Comparison of ENCODE assay signal across 8 cellular contexts in genomic region chr11:118914178-118914918, GRCh38. TPM values are rescaled to one million over a fixed set of nuclear protein-coding genes. Genes with fewer than 3 reads are reported as not detected.
DNase-seq lines count a peak whose midpoint lies in the region; ATAC-seq and TF ChIP-seq lines count a peak whose summit lies in the region.

No MANE protein-coding gene starts in this region.

- H3K9me3 ChIP-seq in Peyer's patch: no peaks in the 10 kb centered on the region
- H3K9me3 ChIP-seq in adrenal gland (replicated peaks in 1 of 3): no peaks in the 10 kb centered on the region
- H3K9me3 ChIP-seq in liver (ENCODE audit: control insufficient read depth in 4 of 4, low read length in 3 of 4): no peaks in the 10 kb centered on the region

- intact Hi-C loops in adrenal gland (cut with DNase I): no loop called here

- DNase-seq in Peyer's patch (peak; percentile 58 to 93 (median 90)), adrenal gland (peak in 4 of 7 donors; percentile 35 to 48 (median 46)), NCI-H1694 (lab: John Stamatoyannopoulos, UW) (no peak), GM10248 (ENCODE audit: extremely low spot score) (no peak)

- ATAC-seq in GM18909 (IDR thresholded peaks at IDR 0.05; ENCODE audit: poor library complexity, unreplicated experiment) (peak; percentile 44), GM19397 (IDR thresholded peaks at IDR 0.05; ENCODE audit: unreplicated experiment) (no peak)

- H3K36me3 Mint-ChIP-seq in stimulated activated naive CD8-positive, alpha-beta T cell treated with anti-CD3 and anti-CD28 coated beads, Interleukin-15, Interleukin-2, amounts not matched to agents 100 ng/mL and 50 ng/mL, for 24 hours (ENCODE audit: low read depth): no peaks in the 10 kb centered on the region

- peak overlapping the region in 1 of 4 donors; percentile 18 for H3K4me3 ChIP-seq in Peyer's patch
- H3K4me3 ChIP-seq in adrenal gland: peak overlapping the region in 1 of 4 donors; percentile 6
- H3K4me3 ChIP-seq in liver (ENCODE audit: low read depth in 1 of 3, low read length in 3 of 3): no peak overlapping the region

- WGBS in adrenal gland, 4 donors: 18 to 39% (median 30%) methylated on average over 4 to 15 of the region's 15 CpGs
- WGBS in liver: 52% methylated on average over 15 of the region's 15 CpGs

- peak overlapping the region; percentile 99 for H3K27ac Mint-ChIP-seq in stimulated activated naive CD8-positive, alpha-beta T cell treated with anti-CD3 and anti-CD28 coated beads, Interleukin-15, Interleukin-2, amounts not matched to agents 100 ng/mL and 50 ng/mL, for 24 hours

- H3K27me3 ChIP-seq in Peyer's patch (no peaks in the 10 kb centered on the region), adrenal gland (no peaks in the 10 kb centered on the region), liver (ENCODE audit: control insufficient read depth in 4 of 4, insufficient read depth in 4 of 4, low read length in 3 of 4) (no peaks in the 10 kb centered on the region)

- peaks cover 27 to 100% (median 74%) of the 10 kb centered on the region in 4 donors for H3K4me1 ChIP-seq in Peyer's patch
- H3K4me1 ChIP-seq in adrenal gland (replicated peaks in 1 of 2): peaks cover 97 to 98% of the 10 kb centered on the region in 2 donors
- peaks cover 36 to 94% (median 65%) of the 10 kb centered on the region in 4 donors for H3K4me1 ChIP-seq in liver (ENCODE audit: control insufficient read depth in 4 of 4, insufficient read depth in 4 of 4, low read length in 3 of 4)

- H3K27ac ChIP-seq in Peyer's patch: peak overlapping the region; percentile 89 to 99 (median 96)
- H3K27ac ChIP-seq in adrenal gland: peak overlapping the region; percentile 43 to 98 (median 92)
- H3K27ac ChIP-seq in liver (ENCODE audit: low read depth in 1 of 2, low read length in 2 of 2): peak overlapping the region; percentile 75 to 76

- POLR2A ChIA-PET in GM10248 (lab: Yijun Ruan, JAX): interaction anchor here (1.1 kb wide), 1 partner anchor 12 kb away, joined by 3 read pairs; the partner anchor contains the start of gene BCL9L

- no peak overlapping the region for H3K9ac ChIP-seq in liver (ENCODE audit: low read depth in 1 of 2, low read length in 2 of 2)

- peak overlapping the region; percentile 69 for H3K4me3 Mint-ChIP-seq in stimulated activated naive CD8-positive, alpha-beta T cell treated with anti-CD3 and anti-CD28 coated beads, Interleukin-15, Interleukin-2, amounts not matched to agents 100 ng/mL and 50 ng/mL, for 24 hours

- H3K36me3 ChIP-seq in Peyer's patch (no peaks in the 10 kb centered on the region), adrenal gland (replicated peaks in 1 of 2) (no peaks in the 10 kb centered on the region), liver (ENCODE audit: control insufficient read depth in 4 of 4, insufficient read depth in 3 of 4, low read depth in 1 of 4, low read length in 3 of 4) (no peaks in the 10 kb centered on the region)

- TF ChIP-seq POLR2A in Peyer's patch (IDR thresholded peaks at IDR 0.05) (no peak), adrenal gland (IDR thresholded peaks at IDR 0.05) (no peak)

- TF ChIP-seq CTCF in Peyer's patch (IDR thresholded peaks at IDR 0.05) (no peak), adrenal gland (IDR thresholded peaks at IDR 0.05) (no peak), liver (IDR thresholded peaks at IDR 0.05; ENCODE audit: low read depth, low read length, missing input control) (no peak), GM10248 (IDR thresholded peaks at IDR 0.05; ENCODE audit: control extremely low read depth, extremely low read depth, low read depth, missing control alignments) (no peak)

- peaks cover 89% of the 10 kb centered on the region for H3K4me1 Mint-ChIP-seq in stimulated activated naive CD8-positive, alpha-beta T cell treated with anti-CD3 and anti-CD28 coated beads, Interleukin-15, Interleukin-2, amounts not matched to agents 100 ng/mL and 50 ng/mL, for 24 hours (ENCODE audit: low read depth)

- CTCF ChIA-PET in GM10248 (lab: Yijun Ruan, JAX): interaction anchor here (0.8 to 8.7 kb wide), 9 partner anchors 8 to 225 kb away, joined by 3 to 53 read pairs (median 6); no protein-coding TSS in a partner anchor

- no peak for TF ChIP-seq RAD21 in liver (IDR thresholded peaks at IDR 0.05)

- H3K27me3 Mint-ChIP-seq in stimulated activated naive CD8-positive, alpha-beta T cell treated with anti-CD3 and anti-CD28 coated beads, Interleukin-15, Interleukin-2, amounts not matched to agents 100 ng/mL and 50 ng/mL, for 24 hours: no peaks in the 10 kb centered on the region

- no peaks in the 10 kb centered on the region for H3K9me3 Mint-ChIP-seq in stimulated activated naive CD8-positive, alpha-beta T cell treated with anti-CD3 and anti-CD28 coated beads, Interleukin-15, Interleukin-2, amounts not matched to agents 100 ng/mL and 50 ng/mL, for 24 hours

TF ChIP-seq in liver, 16 proteins besides CTCF, POLR2A, EP300 and RAD21:
- TF ChIP-seq RXRA (IDR thresholded peaks at IDR 0.05) (peak in 1 of 2 donors; percentile 13), HNF4G (IDR thresholded peaks at IDR 0.05) (no peak)
TF ChIP-seq in liver: peak in this region for 1.

RNA-seq across cellular contexts. Expression of gene BCL9L, which starts 11.4 kb away (rescaled TPM):
- total RNA-seq in Peyer's patch (10 to 100 TPM; 26.4 to 51.3 (median 34.1) TPM), adrenal gland (100 to 1,000 TPM in 2 of 8 donors, 10 to 100 TPM in 6; 32.2 to 108 (median 60.5) TPM), liver (10 to 100 TPM in 1 of 2 donors, 1 to 10 TPM in 1; 6.1 to 10.2 TPM)
- polyA plus RNA-seq in adrenal gland (10 to 100 TPM in 2 of 3 donors, 1 to 10 TPM in 1; 7.8 to 47.7 (median 18.3) TPM), liver (10 to 100 TPM in 1 of 2 donors, 1 to 10 TPM in 1; 2.2 to 11.6 TPM)

RNA-seq across cellular contexts. Expression of gene CXCR5, which starts 30.7 kb away (rescaled TPM):
- 1 to 10 TPM in 2 of 4 donors, under 1 TPM in 1, not detected in 1; 0.66 to 7.4 (median 1.1) TPM for total RNA-seq in Peyer's patch
- under 1 TPM in 3 of 8 donors, not detected in 5; 0.04 to 0.11 (median 0.10) TPM for total RNA-seq in adrenal gland
- under 1 TPM in 2 of 3 donors, not detected in 1; 0.24 to 0.27 TPM for polyA plus RNA-seq in adrenal gland
- total RNA-seq in liver: not detected
- under 1 TPM; 0.06 to 0.92 TPM for polyA plus RNA-seq in liver

RNA-seq across cellular contexts. Expression of gene UPK2, which starts 41.8 kb away (rescaled TPM):
- total RNA-seq in Peyer's patch (not detected), adrenal gland (not detected), liver (not detected)
- polyA plus RNA-seq in adrenal gland (1 to 10 TPM in 1 of 3 donors, under 1 TPM in 1, not detected in 1; 0.64 to 1.0 TPM), liver (not detected)

RNA-seq across cellular contexts. Expression of gene FOXR1, which starts 57.2 kb away (rescaled TPM):
- total RNA-seq in Peyer's patch: not detected
- total RNA-seq in adrenal gland: not detected
- not detected for polyA plus RNA-seq in adrenal gland
- not detected for total RNA-seq in liver
- not detected for polyA plus RNA-seq in liver

Comparison
In these comparisons a context has a peak if more than half of its experiments do, and no peak if none do; other contexts are left out.
1. DNase-seq: peak in Peyer's patch (3 of 3) and adrenal gland (4 of 7); none in NCI-H1694 (single experiment) and GM10248 (single experiment).
2. Peak in every context shown above with its lines, with median percentiles within 50 percentile points of each other: H3K27ac ChIP-seq.